Comparison of ENCODE assay signal across 16 cellular contexts in genomic region chr4:26317766-26318165, GRCh38. TPM values are rescaled to one million over a fixed set of nuclear protein-coding genes. Genes with fewer than 3 reads are reported as not detected.
DNase-seq lines count a peak whose midpoint lies in the region; ATAC-seq and TF ChIP-seq lines count a peak whose summit lies in the region.
"Had no signal": no experiment of that assay in that cellular context is flagged by ENCODE, and none has a peak within 500 bp of the region (broad histone marks: within the 10 kb centered on the region; RNA-seq: fewer than 3 reads in every experiment).

No MANE protein-coding gene starts in this region.

- intact Hi-C loops in activated CD4-positive, alpha-beta T cell treated with anti-CD3 and anti-CD28 coated beads for 36 hours (cut with DNase I, micrococcal nuclease), result loop anchor here in 1 of 2 experiments (5.0 kb wide), 1 partner anchor 940 kb away; the partner anchor contains the start of gene ANAPC4
- intact Hi-C loops in HCT116 (cut with micrococcal nuclease), result loop anchor here (2.0 kb wide), 1 partner anchor 121 kb away; no protein-coding TSS in a partner anchor

- no peak for TF ChIP-seq RAD21 in HCT116 (IDR thresholded peaks at IDR 0.05; ENCODE audit: low read depth)

- H3K79me2 ChIP-seq in HCT116 (ENCODE audit: insufficient read depth, low read length), result peaks cover 16% of the 10 kb centered on the region

- POLR2A ChIA-PET in activated CD4-positive, alpha-beta T cell treated with anti-CD3 and anti-CD28 coated beads for 36 hours (lab: Charles Lee), result interaction anchor here (1.0 to 1.1 kb wide), 2 partner anchors 15 to 39 kb away, joined by 3 to 4 read pairs; no protein-coding TSS in a partner anchor
- POLR2A ChIA-PET in HCT116 (lab: Charles Lee), result interaction anchor here (3.6 kb wide), 1 partner anchor 121 kb away, joined by 15 read pairs; no protein-coding TSS in a partner anchor

- no peaks in the 10 kb centered on the region for H3K27me3 Mint-ChIP-seq in activated CD4-positive, alpha-beta T cell treated with anti-CD3 and anti-CD28 coated beads for 36 hours
- H3K27me3 Mint-ChIP-seq in activated naive CD8-positive, alpha-beta T cell treated with anti-CD3 and anti-CD28 coated beads for 36 hours, result no peaks in the 10 kb centered on the region
- H3K27me3 Mint-ChIP-seq in natural killer cell treated with Interleukin-12 subunit alpha and Interleukin-12 subunit beta and Interleukin-15 and Interleukin-18, amount 100 ng/mL, for 72 hours, result no peaks in the 10 kb centered on the region
- no peaks in the 10 kb centered on the region for H3K27me3 Mint-ChIP-seq in HFFc6 (ENCODE audit: insufficient read depth)

- no peak overlapping the region for H3K9ac ChIP-seq in HCT116 (ENCODE audit: low read length)

- H3K4me1 Mint-ChIP-seq in activated CD4-positive, alpha-beta T cell treated with anti-CD3 and anti-CD28 coated beads for 36 hours, result peaks cover 24% of the 10 kb centered on the region
- H3K4me1 Mint-ChIP-seq in activated naive CD8-positive, alpha-beta T cell treated with anti-CD3 and anti-CD28 coated beads for 36 hours, result peaks cover 17% of the 10 kb centered on the region
- peaks cover 32 to 35% of the 10 kb centered on the region in 2 donors for H3K4me1 Mint-ChIP-seq in natural killer cell treated with Interleukin-12 subunit alpha and Interleukin-12 subunit beta and Interleukin-15 and Interleukin-18, amount 100 ng/mL, for 72 hours (ENCODE audit: low read depth in 2 of 2)
- peaks cover 26% of the 10 kb centered on the region for H3K4me1 Mint-ChIP-seq in HFFc6 (ENCODE audit: low read depth)

- no peak for TF ChIP-seq POLR2A in HCT116 (IDR thresholded peaks at IDR 0.05; ENCODE audit: borderline replicate concordance, extremely low read depth, insufficient read depth, insufficient read length)

- no peaks in the 10 kb centered on the region for H4K20me1 ChIP-seq in HCT116 (ENCODE audit: insufficient read depth)

- H3K9me3 ChIP-seq in HCT116 (ENCODE audit: control insufficient read depth in 1 of 2, insufficient read depth in 1 of 2, low read depth in 1 of 2, low read length in 2 of 2), result peaks cover 0 to 9% of the 10 kb centered on the region in 2 experiments; a peak in 1 of 4 replicates

- H2AFZ ChIP-seq in HCT116 (ENCODE audit: low read depth, low read length, poor library complexity, severe bottlenecking), result no peak overlapping the region

- H3K27ac Mint-ChIP-seq in activated CD4-positive, alpha-beta T cell treated with anti-CD3 and anti-CD28 coated beads for 36 hours, result peak overlapping the region; percentile 98
- peak overlapping the region; percentile 86 for H3K27ac Mint-ChIP-seq in activated naive CD8-positive, alpha-beta T cell treated with anti-CD3 and anti-CD28 coated beads for 36 hours
- H3K27ac Mint-ChIP-seq in natural killer cell treated with Interleukin-12 subunit alpha and Interleukin-12 subunit beta and Interleukin-15 and Interleukin-18, amount 100 ng/mL, for 72 hours, result peak overlapping the region; percentile 89 to 94
- H3K27ac Mint-ChIP-seq in HFFc6, result no peak overlapping the region

- no peak for TF ChIP-seq CTCF in HCT116 (IDR thresholded peaks at IDR 0.05 in 2 of 3, conservative IDR thresholded peaks at IDR 0.05 in 1 of 3; ENCODE audit: borderline replicate concordance in 1 of 3, insufficient read depth in 1 of 3, low read depth in 2 of 3, low read length in 2 of 3)
- no peak for TF ChIP-seq CTCF in HFFc6 (IDR thresholded peaks at IDR 0.05)

- BruUV-seq in HCT116 (replicated peaks; lab: Mats Ljungman, UMichigan), result no TSS peak

- H3K4me3 ChIP-seq in HCT116 (replicated peaks in 1 of 2; ENCODE audit: low read depth in 1 of 2, low read length in 2 of 2), result no peak overlapping the region

- RAD21 ChIA-PET in HCT116 (lab: Charles Lee; ENCODE audit: low non-redundant PET in 1 of 2, low total read pairs in 2 of 2, uncharacterized antibody in 2 of 2, unreplicated experiment in 2 of 2), result no interaction called here

- peak overlapping the region; percentile 100; the same call in 1 of the 2 replicates for H3K4me2 ChIP-seq in HCT116 (ENCODE audit: low read length)

- CTCF ChIA-PET in activated CD4-positive, alpha-beta T cell treated with anti-CD3 and anti-CD28 coated beads for 36 hours (lab: Charles Lee), result interaction anchor here (0.6 to 1.4 kb wide), 4 partner anchors 43 to 446 kb away, joined by 4 read pairs; no protein-coding TSS in a partner anchor
- CTCF ChIA-PET in HCT116 (lab: Charles Lee), result no interaction called here

- no peaks in the 10 kb centered on the region for H3K27me3 ChIP-seq in HCT116 (ENCODE audit: insufficient read depth, low read length)
- H3K27me3 ChIP-seq: heart right ventricle had no signal

- H3K36me3 Mint-ChIP-seq in activated CD4-positive, alpha-beta T cell treated with anti-CD3 and anti-CD28 coated beads for 36 hours (ENCODE audit: low read depth), result peaks cover 30% of the 10 kb centered on the region
- H3K36me3 Mint-ChIP-seq in activated naive CD8-positive, alpha-beta T cell treated with anti-CD3 and anti-CD28 coated beads for 36 hours, result peaks cover 27% of the 10 kb centered on the region
- H3K36me3 Mint-ChIP-seq in natural killer cell treated with Interleukin-12 subunit alpha and Interleukin-12 subunit beta and Interleukin-15 and Interleukin-18, amount 100 ng/mL, for 72 hours, result peaks cover 36% of the 10 kb centered on the region
- peaks cover 34% of the 10 kb centered on the region for H3K36me3 Mint-ChIP-seq in HFFc6 (ENCODE audit: low read depth)

- no peak for ATAC-seq in activated CD4-positive, alpha-beta T cell treated with anti-CD3 and anti-CD28 coated beads for 36 hours
- ATAC-seq in HCT116, result no peak
- ATAC-seq in natural killer cell treated with Interleukin-12 subunit alpha and Interleukin-12 subunit beta and Interleukin-15 and Interleukin-18, amount 100 ng/mL, for 72 hours, result no peak
- ATAC-seq in GM21528 (IDR thresholded peaks at IDR 0.05; ENCODE audit: low FRiP score, unreplicated experiment), result no peak
- ATAC-seq: heart right ventricle had no signal

- peaks cover 9 to 32% of the 10 kb centered on the region in 2 experiments; a peak in 3 of 4 replicates for H3K4me1 ChIP-seq in HCT116 (ENCODE audit: control insufficient read depth in 1 of 2, insufficient read depth in 2 of 2, low read length in 2 of 2)

- no peaks in the 10 kb centered on the region for H3K9me2 ChIP-seq in HCT116 (ENCODE audit: insufficient read depth)

- H3K36me3 ChIP-seq in HCT116 (ENCODE audit: control insufficient read depth in 1 of 2, insufficient read depth in 2 of 2, low read length in 2 of 2), result no peaks in the 10 kb centered on the region
- H3K36me3 ChIP-seq: heart right ventricle had no signal

- no peak for DNase-seq in activated CD4-positive, alpha-beta T cell treated with anti-CD3 and anti-CD28 coated beads for 36 hours
- no peak for DNase-seq in activated CD4-positive, alpha-beta T cell treated with anti-CD3 and anti-CD28 coated beads, Interleukin-2, amount 50 U/mL, for 4 hours
- DNase-seq in HCT116 (ENCODE audit: low read depth, low spot score), result no peak
- no peak for DNase-seq in activated naive CD8-positive, alpha-beta T cell treated with anti-CD3 and anti-CD28 coated beads for 36 hours
- DNase-seq in natural killer cell treated with Interleukin-12 subunit alpha and Interleukin-12 subunit beta and Interleukin-15 and Interleukin-18, amount 100 ng/mL, for 72 hours (ENCODE audit: low spot score), result no peak
- no peak for DNase-seq in HFFc6
- DNase-seq in NCI-H1048 (lab: John Stamatoyannopoulos, UW), result no peak
- DNase-seq: 8988T; activated CD4-positive, CD25-positive, alpha-beta regulatory T cell; COR-L47; heart right ventricle; NCI-H2081; NCI-H526 treated with DMSO at 0.1 percent for 48 hours; substantia nigra; SW 1271 had no signal

- peak overlapping the region; percentile 99 for H3K4me3 Mint-ChIP-seq in activated CD4-positive, alpha-beta T cell treated with anti-CD3 and anti-CD28 coated beads for 36 hours
- peak overlapping the region; percentile 99 for H3K4me3 Mint-ChIP-seq in activated naive CD8-positive, alpha-beta T cell treated with anti-CD3 and anti-CD28 coated beads for 36 hours
- H3K4me3 Mint-ChIP-seq in natural killer cell treated with Interleukin-12 subunit alpha and Interleukin-12 subunit beta and Interleukin-15 and Interleukin-18, amount 100 ng/mL, for 72 hours, result peak overlapping the region; percentile 96
- no peak overlapping the region; the same call in 1 of the 2 replicates for H3K4me3 Mint-ChIP-seq in HFFc6

- H3K9me3 Mint-ChIP-seq in activated CD4-positive, alpha-beta T cell treated with anti-CD3 and anti-CD28 coated beads for 36 hours (ENCODE audit: low read depth), result peaks cover 26% of the 10 kb centered on the region
- H3K9me3 Mint-ChIP-seq in activated naive CD8-positive, alpha-beta T cell treated with anti-CD3 and anti-CD28 coated beads for 36 hours, result peaks cover 31% of the 10 kb centered on the region
- H3K9me3 Mint-ChIP-seq in natural killer cell treated with Interleukin-12 subunit alpha and Interleukin-12 subunit beta and Interleukin-15 and Interleukin-18, amount 100 ng/mL, for 72 hours, result peaks cover 21% of the 10 kb centered on the region
- H3K9me3 Mint-ChIP-seq in HFFc6, result peaks cover 34% of the 10 kb centered on the region

- no peak overlapping the region for H3K27ac ChIP-seq in HCT116 (ENCODE audit: low read depth, low read length)

TF ChIP-seq in HCT116, 20 proteins besides CTCF, POLR2A, EP300 and RAD21 (continues in another document):
- TF ChIP-seq CBX3 (IDR thresholded peaks at IDR 0.05; ENCODE audit: low read depth) (no peak), ELF1 (IDR thresholded peaks at IDR 0.05; ENCODE audit: borderline replicate concordance, low read depth) (no peak), ZNF274 (IDR thresholded peaks at IDR 0.05; ENCODE audit: low read depth, low read length) (no peak)

RNA-seq across cellular contexts. Expression of gene RBPJ, which starts 3.0 kb away (rescaled TPM):
- 100 to 1,000 TPM; 171 to 180 TPM for total RNA-seq in activated CD4-positive, alpha-beta T cell treated with anti-CD3 and anti-CD28 coated beads for 36 hours
- 72.7 TPM for total RNA-seq in HCT116 (2021; ENCODE audit: unreplicated experiment)
- 42.2 and 46.5 TPM in 2 replicates for polyA plus RNA-seq in HCT116 (2012)
- total RNA-seq in activated naive CD8-positive, alpha-beta T cell treated with anti-CD3 and anti-CD28 coated beads for 36 hours, result 10 to 100 TPM; 88.7 to 93.5 TPM
- 100 to 1,000 TPM; 179 to 212 TPM for total RNA-seq in natural killer cell treated with Interleukin-12 subunit alpha and Interleukin-12 subunit beta and Interleukin-15 and Interleukin-18, amount 100 ng/mL, for 72 hours
- total RNA-seq in HFFc6 (2021; fragmentation: NEBNext Ultra II Directional; extraction: Animal tissue kit (Norgen Biotek cat#: 25700)), result 10 to 100 TPM; 60.9 to 71.7 (median 69.0) TPM
